Comparison of ENCODE assay signal across 1 cellular context in genomic region chr1:40690919-40691537, GRCh38.
TF ChIP-seq lines count a peak whose summit lies in the region.

No MANE protein-coding gene starts in this region.

TF ChIP-seq in HepG2, 621 proteins besides CTCF, POLR2A, EP300 and RAD21 (continues in another document):
- TF ChIP-seq ZNF619 (CRISPR knock-in tag; IDR thresholded peaks at IDR 0.05): no peak
- TF ChIP-seq ZNF382 (CRISPR knock-in tag; IDR thresholded peaks at IDR 0.05; ENCODE audit: borderline replicate concordance): no peak
- no peak for TF ChIP-seq ZBTB40 (IDR thresholded peaks at IDR 0.05)
- no peak for TF ChIP-seq ZBTB40 (CRISPR knock-in tag; IDR thresholded peaks at IDR 0.05)
- no peak for TF ChIP-seq TEAD2 (CRISPR knock-in tag; IDR thresholded peaks at IDR 0.05)
- 0 out of 2 replicates have a peak, but pooled peaks have one; percentile 20 for TF ChIP-seq ZNF136 (CRISPR knock-in tag; IDR thresholded peaks at IDR 0.05; ENCODE audit: low read depth)
- TF ChIP-seq MLXIP (CRISPR knock-in tag; IDR thresholded peaks at IDR 0.05; ENCODE audit: borderline replicate concordance): no peak
- TF ChIP-seq NFYC (CRISPR knock-in tag; IDR thresholded peaks at IDR 0.05): no peak
- peak; percentile 62; the same call in 1 of the 2 replicates for TF ChIP-seq KDM5A (IDR thresholded peaks at IDR 0.05; ENCODE audit: borderline replicate concordance, low read length)
- no peak for TF ChIP-seq MTA1 (CRISPR knock-in tag; IDR thresholded peaks at IDR 0.05; ENCODE audit: borderline replicate concordance)
- TF ChIP-seq SIX4 (CRISPR knock-in tag; IDR thresholded peaks at IDR 0.05): no peak
- TF ChIP-seq ZFP36L1 (CRISPR knock-in tag; IDR thresholded peaks at IDR 0.05): no peak
- TF ChIP-seq TBL1XR1 (IDR thresholded peaks at IDR 0.05; ENCODE audit: borderline replicate concordance, low read length, partially characterized antibody): no peak
- TF ChIP-seq ZNF12 (CRISPR knock-in tag; IDR thresholded peaks at IDR 0.05): no peak
- 0 out of 2 replicates have a peak, but pooled peaks have one; percentile 1 for TF ChIP-seq ZNF224 (CRISPR knock-in tag; IDR thresholded peaks at IDR 0.05)
- TF ChIP-seq ZNF263 (CRISPR knock-in tag; IDR thresholded peaks at IDR 0.05): no peak
- TF ChIP-seq RERE (CRISPR knock-in tag; IDR thresholded peaks at IDR 0.05; ENCODE audit: low read depth): 0 out of 2 replicates have a peak, but pooled peaks have one; percentile 13
- TF ChIP-seq ZNF615 (CRISPR knock-in tag; IDR thresholded peaks at IDR 0.05; ENCODE audit: borderline replicate concordance): 0 out of 2 replicates have a peak, but pooled peaks have one; percentile 1
- TF ChIP-seq ZEB1 (IDR thresholded peaks at IDR 0.05; ENCODE audit: insufficient replicate concordance, low read depth): no peak
- no peak for TF ChIP-seq PITX1 (CRISPR knock-in tag; IDR thresholded peaks at IDR 0.05)
- TF ChIP-seq MZF1 (CRISPR knock-in tag; IDR thresholded peaks at IDR 0.05; ENCODE audit: borderline replicate concordance): no peak
- no peak for TF ChIP-seq PHF5A (CRISPR knock-in tag; IDR thresholded peaks at IDR 0.05; ENCODE audit: low read depth, unreplicated experiment)
- no peak for TF ChIP-seq ZSCAN20 (CRISPR knock-in tag; IDR thresholded peaks at IDR 0.05; ENCODE audit: borderline replicate concordance)
- no peak for TF ChIP-seq CBX2 (IDR thresholded peaks at IDR 0.05; ENCODE audit: low read depth, low read length)
- TF ChIP-seq CBX2 (CRISPR knock-in tag; IDR thresholded peaks at IDR 0.05; ENCODE audit: low read depth): no peak
- TF ChIP-seq ZNF557 (CRISPR knock-in tag; IDR thresholded peaks at IDR 0.05): no peak
- no peak for TF ChIP-seq ZNF256 (CRISPR knock-in tag; conservative IDR thresholded peaks at IDR 0.05)
- no peak for TF ChIP-seq USF2 (IDR thresholded peaks at IDR 0.05; ENCODE audit: low read depth, low read length)
- TF ChIP-seq USF2 (CRISPR knock-in tag; IDR thresholded peaks at IDR 0.05; ENCODE audit: borderline replicate concordance): no peak
- TF ChIP-seq JDP2 (CRISPR knock-in tag; IDR thresholded peaks at IDR 0.05; ENCODE audit: borderline replicate concordance): no peak
- TF ChIP-seq HOXA5 (CRISPR knock-in tag; IDR thresholded peaks at IDR 0.05): no peak
- no peak for TF ChIP-seq ZFP1 (CRISPR knock-in tag; IDR thresholded peaks at IDR 0.05)
- no peak for TF ChIP-seq ZNF891 (CRISPR knock-in tag; IDR thresholded peaks at IDR 0.05)
- no peak for TF ChIP-seq ZBTB49 (CRISPR knock-in tag; IDR thresholded peaks at IDR 0.05; ENCODE audit: borderline replicate concordance)
- no peak for TF ChIP-seq FOXO4 (CRISPR knock-in tag; conservative IDR thresholded peaks at IDR 0.05)
- peak; percentile 100; the same call in 1 of the 2 replicates for TF ChIP-seq ZBTB8A (CRISPR knock-in tag; IDR thresholded peaks at IDR 0.05; ENCODE audit: borderline replicate concordance, low read depth)
- no peak for TF ChIP-seq NFE2L2 (IDR thresholded peaks at IDR 0.05; ENCODE audit: low read length)
